Comparison of ENCODE assay signal across 7 cellular contexts in genomic region chr22:22810018-22810427, GRCh38.
DNase-seq lines count a peak whose midpoint lies in the region; ATAC-seq and TF ChIP-seq lines count a peak whose summit lies in the region.

No MANE protein-coding gene starts in this region.

- H3K27me3 ChIP-seq in H7 (ENCODE audit: control insufficient read depth, insufficient read depth, low read length) (peaks cover 3% of the 10 kb centered on the region; the same call in 1 of the 2 replicates), SU-DHL-6 (ENCODE audit: low read length) (no peaks in the 10 kb centered on the region), ascending aorta (no peaks in the 10 kb centered on the region)

- H3F3A ChIP-seq in SU-DHL-6 (ENCODE audit: insufficient read depth), result peaks cover 7% of the 10 kb centered on the region; the same call in 1 of the 2 replicates

- ATAC-seq in left colon, result peak; percentile 74

- H3K27ac ChIP-seq in SU-DHL-6 (ENCODE audit: low read depth, low read length) (no peak overlapping the region), ascending aorta (no peak overlapping the region)

- H3K4me3 ChIP-seq in H7 (ENCODE audit: insufficient read depth, low read depth, low read length) (no peak overlapping the region), SU-DHL-6 (ENCODE audit: insufficient read depth, low read length, poor library complexity, severe bottlenecking) (no peak overlapping the region), ascending aorta (no peak overlapping the region)

- no peaks in the 10 kb centered on the region for H3K79me2 ChIP-seq in SU-DHL-6 (ENCODE audit: insufficient read depth, low read length)

- no peak overlapping the region for H3K4me2 ChIP-seq in SU-DHL-6 (ENCODE audit: low read depth, low read length, poor library complexity, severe bottlenecking)

- no peak overlapping the region for H3K9ac ChIP-seq in SU-DHL-6 (ENCODE audit: low read length)

- intact Hi-C loops in ascending aorta (cut with DNase I) (no loop called here), left colon (cut with DNase I, micrococcal nuclease) (no loop called here)

- no peaks in the 10 kb centered on the region for H4K20me1 ChIP-seq in SU-DHL-6 (ENCODE audit: low read depth, low read length)

- H2AFZ ChIP-seq in SU-DHL-6 (ENCODE audit: low read depth, low read length, severe bottlenecking), result no peak overlapping the region

- no peaks in the 10 kb centered on the region for H3K9me2 ChIP-seq in SU-DHL-6 (replicated peaks; ENCODE audit: insufficient read depth, low read length)

- H3K36me3 ChIP-seq in H7 (replicated peaks; ENCODE audit: control insufficient read depth, insufficient read depth, low read length) (no peaks in the 10 kb centered on the region), SU-DHL-6 (ENCODE audit: low read length) (no peaks in the 10 kb centered on the region), ascending aorta (no peaks in the 10 kb centered on the region)

- H3K9me3 ChIP-seq in SU-DHL-6 (ENCODE audit: insufficient read depth, low read length) (no peaks in the 10 kb centered on the region), ascending aorta (no peaks in the 10 kb centered on the region)

- TF ChIP-seq CTCF in SU-DHL-6 (IDR thresholded peaks at IDR 0.05; ENCODE audit: insufficient read depth, low read length, poor library complexity, severe bottlenecking), result peak; percentile 100
- peak in 2 of 3 experiments; percentile 11 to 43 for TF ChIP-seq CTCF in ascending aorta (IDR thresholded peaks at IDR 0.05)

- DNase-seq in H7 (peak; percentile 88), ascending aorta (ENCODE audit: low spot score in 2 of 2) (no peak), left colon (peak; percentile 50 to 82), NCI-H1694 treated with DMSO at 0.1 percent for 48 hours (lab: John Stamatoyannopoulos, UW) (no peak), epidermal melanocyte (ENCODE audit: insufficient read length, low spot score) (no peak)
- DNase-seq in stimulated activated CD8-positive, alpha-beta memory T cell treated with anti-CD3 and anti-CD28 coated beads, Interleukin-12 subunit alpha, Interleukin-12 subunit beta, amount 100 ng/mL, for 1 hour (ENCODE audit: low read depth), result peak; percentile 47

- H3K4me1 ChIP-seq in ascending aorta, result no peaks in the 10 kb centered on the region

Comparison
In these comparisons a context has a peak if more than half of its experiments do, and no peak if none do; other contexts are left out.
1. DNase-seq: peak in H7 (single experiment), left colon (2 of 2) and stimulated activated CD8-positive, alpha-beta memory T cell treated with anti-CD3 and anti-CD28 coated beads, Interleukin-12 subunit alpha, Interleukin-12 subunit beta, amount 100 ng/mL, for 1 hour (single experiment); none in ascending aorta (0 of 2), NCI-H1694 treated with DMSO at 0.1 percent for 48 hours (single experiment) and epidermal melanocyte (single experiment).